21 cellular contexts compared by ENCODE assay signal in the genomic region with DNA sequence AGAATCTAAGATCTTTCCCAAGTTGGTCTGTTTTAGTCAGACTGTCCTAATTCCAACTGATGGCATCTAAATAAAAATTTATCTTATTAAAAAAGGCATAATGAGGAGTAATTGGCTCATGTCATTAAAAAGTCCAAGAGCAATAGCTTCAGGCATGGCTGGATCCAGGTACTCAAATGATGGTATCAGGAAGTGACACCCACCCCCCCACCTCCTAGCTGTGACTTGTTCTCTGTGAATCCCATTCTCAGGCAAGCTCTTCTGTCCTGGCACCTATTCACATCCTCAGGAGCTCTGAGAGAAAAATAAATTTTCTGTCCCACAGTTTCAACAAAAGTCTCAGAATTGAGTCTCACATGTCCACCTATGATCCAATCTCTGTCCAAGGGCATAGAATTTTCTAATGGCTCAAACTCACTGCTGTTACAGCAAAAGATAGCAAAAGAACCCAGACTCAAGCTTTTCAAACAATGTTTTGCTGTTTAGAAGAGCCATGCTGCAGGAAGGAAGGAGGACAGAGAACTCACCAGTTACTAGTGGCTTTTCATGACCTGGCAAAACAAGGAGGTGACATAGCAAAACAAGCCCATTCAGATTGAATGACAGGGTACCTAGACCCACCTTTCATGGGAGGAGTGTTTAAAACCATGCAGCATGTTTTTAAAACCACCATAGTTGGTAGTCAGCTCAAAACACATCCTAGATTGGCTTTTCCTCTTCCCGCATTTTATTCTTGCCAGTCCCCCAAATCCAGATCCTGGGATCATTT.
"Had no signal": no experiment of that assay in that cellular context is flagged by ENCODE, and none has a peak within 500 bp of the region (broad histone marks: within the 10 kb centered on the region; RNA-seq: fewer than 3 reads in every experiment).

No MANE protein-coding gene starts in this region.

- DNase-seq: activated CD4-positive, alpha-beta T cell treated with anti-CD3 and anti-CD28 coated beads, Interleukin-2, amount 10 ng/mL, durations not matched to agents 24 days and 14 days; activated CD4-positive, alpha-beta T cell treated with anti-CD3 and anti-CD28 coated beads, Interleukin-2, amount 50 U/mL, for 48 hours; activated CD8-positive, alpha-beta memory T cell treated with anti-CD3 and anti-CD28 coated beads for 24 hours; activated effector memory CD4-positive, alpha-beta T cell treated with anti-CD3 and anti-CD28 coated beads, Interleukin-2, amount 50 U/mL, for 16 hours; activated naive CD4-positive, alpha-beta T cell treated with anti-CD3 and anti-CD28 coated beads for 36 hours; activated T-cell treated with anti-CD3 and anti-CD28 coated beads, Interleukin-2, amount 50 U/mL, for 4 hours; amygdala; Kasumi-1; KBM-7; NCI-H1092; NCI-H1417 treated with DMSO at 0.1 percent for 48 hours; NCI-H1694; NCI-H2029; NCI-H446; SHP77 treated with DMSO at 0.1 percent for 48 hours had no signal

- ATAC-seq: activated CD4-positive, CD25-positive, alpha-beta regulatory T cell treated with anti-CD3 and anti-CD28 coated beads, Interleukin-2, amount 50 U/mL, for 24 hours; activated T-cell treated with anti-CD3 and anti-CD28 coated beads, Interleukin-2, amount 50 U/mL, for 4 hours had no signal

- H3K36me3 Mint-ChIP-seq: activated naive CD8-positive, alpha-beta T cell; brain had no signal

- H3K4me1 Mint-ChIP-seq: activated CD4-positive, alpha-beta T cell treated with anti-CD3 and anti-CD28 coated beads, Interleukin-2, amount 10 ng/mL, durations not matched to agents 24 days and 14 days; central memory CD8-positive, alpha-beta T cell had no signal

- H3K9me3 Mint-ChIP-seq: activated CD4-positive, alpha-beta T cell treated with anti-CD3 and anti-CD28 coated beads, Interleukin-2, amount 10 ng/mL, durations not matched to agents 24 days and 14 days; activated naive CD4-positive, alpha-beta T cell treated with anti-CD3 and anti-CD28 coated beads for 36 hours; activated T-cell treated with anti-CD3 and anti-CD28 coated beads, Interleukin-2, amount 50 U/mL, for 4 hours; central memory CD8-positive, alpha-beta T cell; T-helper 1 cell treated with Interleukin-12 subunit alpha and Interleukin-12 subunit beta and Interleukin-4 antibody, amounts not matched to agents 30 μg/mL and 1 μg/mL, for 36 hours had no signal

- H3K4me3 Mint-ChIP-seq: activated CD4-positive, alpha-beta T cell treated with anti-CD3 and anti-CD28 coated beads, Interleukin-2, amount 10 ng/mL, durations not matched to agents 24 days and 14 days; activated naive CD4-positive, alpha-beta T cell treated with anti-CD3 and anti-CD28 coated beads for 36 hours; activated naive CD8-positive, alpha-beta T cell; activated T-cell treated with anti-CD3 and anti-CD28 coated beads, Interleukin-2, amount 50 U/mL, for 4 hours; brain; central memory CD8-positive, alpha-beta T cell; T-helper 1 cell treated with Interleukin-12 subunit alpha and Interleukin-12 subunit beta and Interleukin-4 antibody, amounts not matched to agents 30 μg/mL and 1 μg/mL, for 36 hours had no signal

- H3K27ac Mint-ChIP-seq: activated CD4-positive, alpha-beta T cell treated with anti-CD3 and anti-CD28 coated beads, Interleukin-2, amount 10 ng/mL, durations not matched to agents 24 days and 14 days; activated naive CD4-positive, alpha-beta T cell treated with anti-CD3 and anti-CD28 coated beads for 36 hours; activated naive CD8-positive, alpha-beta T cell; T-helper 1 cell treated with Interleukin-12 subunit alpha and Interleukin-12 subunit beta and Interleukin-4 antibody, amounts not matched to agents 30 μg/mL and 1 μg/mL, for 36 hours had no signal

- FAIRE-seq: astrocyte had no signal
